14 cellular contexts compared by ENCODE assay signal in genomic region chr2:174717273-174717672, GRCh38. TPM values are rescaled to one million over a fixed set of nuclear protein-coding genes. Genes with fewer than 3 reads are reported as not detected.
DNase-seq lines count a peak whose midpoint lies in the region; ATAC-seq and TF ChIP-seq lines count a peak whose summit lies in the region.
"Had no signal": no experiment of that assay in that cellular context is flagged by ENCODE, and none has a peak within 500 bp of the region (broad histone marks: within the 10 kb centered on the region; RNA-seq: fewer than 3 reads in every experiment).

No MANE protein-coding gene starts in this region.

- no peak overlapping the region for H3K4me3 Mint-ChIP-seq in activated naive CD4-positive, alpha-beta T cell treated with anti-CD3 and anti-CD28 coated beads for 36 hours

- H3K27ac Mint-ChIP-seq in activated naive CD4-positive, alpha-beta T cell treated with anti-CD3 and anti-CD28 coated beads for 36 hours, result peak overlapping the region; percentile 25

- no peaks in the 10 kb centered on the region for H3K36me3 Mint-ChIP-seq in activated naive CD4-positive, alpha-beta T cell treated with anti-CD3 and anti-CD28 coated beads for 36 hours (ENCODE audit: low read depth)

- peak; percentile 80 for ATAC-seq in stimulated activated naive CD8-positive, alpha-beta T cell treated with anti-CD3 and anti-CD28 coated beads, Interleukin-15, Interleukin-2, amounts not matched to agents 100 U/mL and 50 U/mL, for 24 hours
- no peak for ATAC-seq in lower lobe of right lung
- ATAC-seq: HepG2, psoas muscle had no signal

- intact Hi-C loops in activated naive CD4-positive, alpha-beta T cell treated with anti-CD3 and anti-CD28 coated beads for 36 hours (cut with micrococcal nuclease), result loop anchor here (2.0 kb wide), 1 partner anchor 36 kb away; no protein-coding TSS in a partner anchor
- intact Hi-C loops in lower lobe of right lung (cut with DNase I), result no loop called here

- H3K27me3 Mint-ChIP-seq in activated naive CD4-positive, alpha-beta T cell treated with anti-CD3 and anti-CD28 coated beads for 36 hours (ENCODE audit: low read depth), result no peaks in the 10 kb centered on the region

- no peaks in the 10 kb centered on the region for H3K9me3 ChIP-seq in lower lobe of right lung
- H3K9me3 ChIP-seq: ascending aorta, esophagus squamous epithelium, psoas muscle had no signal

- in situ Hi-C loops in brain microvascular endothelial cell (cut with HindIII; ENCODE audit: low pct_ligation_motif_present, low sequenced_read_pairs), result no loop called here

- TF ChIP-seq CTCF in brain microvascular endothelial cell (IDR thresholded peaks at IDR 0.05; ENCODE audit: low read depth, low read length, missing control alignments), result no peak
- TF ChIP-seq CTCF in lower lobe of right lung (IDR thresholded peaks at IDR 0.05), result no peak
- TF ChIP-seq CTCF in GM10266 (IDR thresholded peaks at IDR 0.05; ENCODE audit: control insufficient read depth, insufficient read depth, low read depth, missing control alignments), result no peak

- CTCF ChIA-PET in activated naive CD4-positive, alpha-beta T cell treated with anti-CD3 and anti-CD28 coated beads for 36 hours (lab: Charles Lee), result interaction anchor here (1.4 kb wide), 1 partner anchor 20 kb away, joined by 3 read pairs; no protein-coding TSS in a partner anchor

- DNase-seq in activated naive CD4-positive, alpha-beta T cell treated with anti-CD3 and anti-CD28 coated beads for 36 hours, result peak; percentile 38
- DNase-seq in activated naive CD4-positive, alpha-beta T cell (lab: John Stamatoyannopoulos, UW), result no peak
- DNase-seq in SW480 (ENCODE audit: low spot score), result peak; percentile 50
- DNase-seq in brain microvascular endothelial cell, result peak; percentile 28
- DNase-seq in stimulated activated naive CD8-positive, alpha-beta T cell treated with anti-CD3 and anti-CD28 coated beads, Interleukin-15, Interleukin-2, amounts not matched to agents 100 U/mL and 50 U/mL, for 24 hours, result peak; percentile 14
- no peak for DNase-seq in NCI-H345 treated with DMSO at 0.1 percent for 48 hours (lab: John Stamatoyannopoulos, UW; ENCODE audit: unreplicated experiment)
- DNase-seq in lower lobe of right lung, result no peak
- DNase-seq in GM10266 (ENCODE audit: extremely low spot score), result no peak
- DNase-seq: esophagus squamous epithelium, NCI-H345, psoas muscle had no signal

- no peaks in the 10 kb centered on the region for H3K4me1 ChIP-seq in lower lobe of right lung
- H3K4me1 ChIP-seq: ascending aorta, esophagus squamous epithelium, psoas muscle had no signal

- no peak overlapping the region for H3K4me3 ChIP-seq in brain microvascular endothelial cell (ENCODE audit: low read depth, low read length)
- H3K4me3 ChIP-seq in lower lobe of right lung, result no peak overlapping the region
- H3K4me3 ChIP-seq: ascending aorta, esophagus squamous epithelium, psoas muscle had no signal

- H3K36me3 ChIP-seq in brain microvascular endothelial cell (replicated peaks) (no peaks in the 10 kb centered on the region), lower lobe of right lung (no peaks in the 10 kb centered on the region)
- H3K36me3 ChIP-seq: ascending aorta, esophagus squamous epithelium had no signal

- no peaks in the 10 kb centered on the region for H3K27me3 ChIP-seq in brain microvascular endothelial cell (replicated peaks)
- H3K27me3 ChIP-seq in lower lobe of right lung (ENCODE audit: low read depth), result no peaks in the 10 kb centered on the region
- H3K27me3 ChIP-seq: ascending aorta, esophagus squamous epithelium had no signal

- peaks cover 3% of the 10 kb centered on the region for H3K9me3 Mint-ChIP-seq in activated naive CD4-positive, alpha-beta T cell treated with anti-CD3 and anti-CD28 coated beads for 36 hours

- no peak overlapping the region for H3K27ac ChIP-seq in brain microvascular endothelial cell
- no peak overlapping the region for H3K27ac ChIP-seq in lower lobe of right lung
- H3K27ac ChIP-seq: ascending aorta, C4-2B, esophagus squamous epithelium, psoas muscle had no signal

- H3K4me1 Mint-ChIP-seq in activated naive CD4-positive, alpha-beta T cell treated with anti-CD3 and anti-CD28 coated beads for 36 hours (ENCODE audit: low read depth), result peaks cover 27% of the 10 kb centered on the region

RNA-seq across cellular contexts. Expression of gene CHRNA1, which starts 47.0 kb away (rescaled TPM):
- total RNA-seq in activated naive CD4-positive, alpha-beta T cell treated with anti-CD3 and anti-CD28 coated beads for 36 hours, result not detected
- total RNA-seq in lower lobe of right lung, result not detected
- total RNA-seq: ascending aorta, esophagus squamous epithelium, HepG2 had no signal

Comparison
In these comparisons a context has a peak if more than half of its experiments do, and no peak if none do; other contexts are left out.
1. DNase-seq: peak in activated naive CD4-positive, alpha-beta T cell treated with anti-CD3 and anti-CD28 coated beads for 36 hours (single experiment), SW480 (single experiment), brain microvascular endothelial cell (single experiment) and stimulated activated naive CD8-positive, alpha-beta T cell treated with anti-CD3 and anti-CD28 coated beads, Interleukin-15, Interleukin-2, amounts not matched to agents 100 U/mL and 50 U/mL, for 24 hours (single experiment); none in activated naive CD4-positive, alpha-beta T cell (0 of 4), NCI-H345 treated with DMSO at 0.1 percent for 48 hours (single experiment), lower lobe of right lung (single experiment) and GM10266 (single experiment).